In the genomic region with DNA sequence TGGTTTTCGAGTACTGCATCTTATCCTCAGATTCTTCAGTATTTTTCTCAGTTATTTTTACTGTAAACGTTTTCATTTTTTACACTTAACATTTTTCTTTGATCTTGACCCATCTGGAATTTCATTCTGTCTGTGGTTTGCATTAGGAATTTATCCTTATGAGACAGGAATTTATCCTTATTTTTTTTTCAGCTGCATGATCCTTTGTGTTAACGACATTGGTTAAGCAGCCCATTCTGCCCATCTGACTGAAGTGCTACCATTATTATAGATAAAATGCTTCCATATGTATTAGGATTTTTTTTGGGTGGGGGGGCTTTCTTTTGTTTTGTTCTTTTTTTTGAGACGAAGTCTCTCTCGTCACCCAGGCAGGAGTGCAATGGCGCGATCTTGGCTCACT, we compare ENCODE assay signal across 25 cellular contexts. TPM values are rescaled to one million over a fixed set of nuclear protein-coding genes. Genes with fewer than 3 reads are reported as not detected.
DNase-seq lines count a peak whose midpoint lies in the region; ATAC-seq, FAIRE-seq and TF ChIP-seq lines count a peak whose summit lies in the region.
"Had no signal": no experiment of that assay in that cellular context is flagged by ENCODE, and none has a peak within 500 bp of the region (broad histone marks: within the 10 kb centered on the region; RNA-seq: fewer than 3 reads in every experiment).

No MANE protein-coding gene starts in this region.

- H3K4me3 ChIP-seq in astrocyte (ENCODE audit: insufficient read depth, low read depth, low read length): no peak overlapping the region
- H3K4me3 ChIP-seq: adrenal gland, K562, thoracic aorta had no signal

- H3K9me3 ChIP-seq in astrocyte (ENCODE audit: insufficient read depth, low read depth, low read length): no peaks in the 10 kb centered on the region
- H3K9me3 ChIP-seq: adrenal gland, thoracic aorta had no signal

- ATAC-seq in GM18867 (IDR thresholded peaks at IDR 0.05; ENCODE audit: unreplicated experiment) (no peak), esophagus mucosa (no peak), GM21381 (IDR thresholded peaks at IDR 0.05; ENCODE audit: unreplicated experiment) (no peak)
- ATAC-seq: activated CD4-positive, CD25-positive, alpha-beta regulatory T cell treated with anti-CD3 and anti-CD28 coated beads, Interleukin-2, amount 50 U/mL, for 24 hours; activated CD8-positive, alpha-beta memory T cell treated with anti-CD3 and anti-CD28 coated beads, Interleukin-2, amount 10 ng/mL, durations not matched to agents 7 days and 5 days; CD8-positive, alpha-beta T cell; effector memory CD8-positive, alpha-beta T cell; HCT116; K562; stimulated activated effector memory CD8-positive, alpha-beta T cell treated with anti-CD3 and anti-CD28 coated beads, Interleukin-12 subunit alpha, Interleukin-12 subunit beta, amount 100 ng/mL, for 72 hours had no signal

- no peaks in the 10 kb centered on the region for H3K9me3 Mint-ChIP-seq in astrocyte (ENCODE audit: unreplicated experiment)
- H3K9me3 Mint-ChIP-seq: CD8-positive, alpha-beta T cell; effector memory CD8-positive, alpha-beta T cell; stimulated activated effector memory CD8-positive, alpha-beta T cell treated with anti-CD3 and anti-CD28 coated beads, Interleukin-12 subunit alpha, Interleukin-12 subunit beta, amount 100 ng/mL, for 72 hours had no signal

- H3K79me2 ChIP-seq in astrocyte (ENCODE audit: insufficient read depth, low read length): no peaks in the 10 kb centered on the region

- H3K4me2 ChIP-seq in astrocyte (ENCODE audit: low read length): peak overlapping the region; percentile 39

- no peaks in the 10 kb centered on the region for H3K27me3 Mint-ChIP-seq in astrocyte (ENCODE audit: low read depth, unreplicated experiment)
- H3K27me3 Mint-ChIP-seq: activated CD8-positive, alpha-beta memory T cell treated with anti-CD3 and anti-CD28 coated beads, Interleukin-2, amount 10 ng/mL, durations not matched to agents 7 days and 5 days; effector memory CD8-positive, alpha-beta T cell had no signal

- H3K4me1 ChIP-seq in astrocyte (ENCODE audit: insufficient read depth, low read length): peaks cover 19% of the 10 kb centered on the region

- DNase-seq in A172 (ENCODE audit: low spot score) (peak; percentile 19), GM04504 (ENCODE audit: low read depth) (peak; percentile 23), astrocyte (ENCODE audit: low read depth) (peak; percentile 85), foreskin melanocyte (peak; percentile 52), germinal center (ENCODE audit: low spot score) (no peak)
- DNase-seq: 8988T; activated CD8-positive, alpha-beta memory T cell treated with anti-CD3 and anti-CD28 coated beads, Interleukin-2, amount 10 ng/mL, durations not matched to agents 7 days and 5 days; adrenal gland; CD8-positive, alpha-beta T cell; DMS79 treated with DMSO at 0.1 percent for 48 hours; effector memory CD8-positive, alpha-beta T cell; NCI-H1092; NCI-H2107; NCI-H524 treated with DMSO at 0.1 percent for 48 hours; Right ventricle myocardium superior had no signal

- no peak overlapping the region for H3K27ac Mint-ChIP-seq in astrocyte (ENCODE audit: unreplicated experiment)
- H3K27ac Mint-ChIP-seq: activated CD8-positive, alpha-beta memory T cell treated with anti-CD3 and anti-CD28 coated beads, Interleukin-2, amount 10 ng/mL, durations not matched to agents 7 days and 5 days; CD8-positive, alpha-beta T cell; effector memory CD8-positive, alpha-beta T cell; stimulated activated effector memory CD8-positive, alpha-beta T cell treated with anti-CD3 and anti-CD28 coated beads, Interleukin-12 subunit alpha, Interleukin-12 subunit beta, amount 100 ng/mL, for 72 hours had no signal

- no peak overlapping the region for H2AFZ ChIP-seq in astrocyte (ENCODE audit: low read depth, low read length)

- H4K20me1 ChIP-seq in astrocyte (ENCODE audit: insufficient read depth, low read length): peaks cover 4% of the 10 kb centered on the region

- H3K4me3 Mint-ChIP-seq in astrocyte (ENCODE audit: unreplicated experiment): no peak overlapping the region
- H3K4me3 Mint-ChIP-seq: activated CD8-positive, alpha-beta memory T cell treated with anti-CD3 and anti-CD28 coated beads, Interleukin-2, amount 10 ng/mL, durations not matched to agents 7 days and 5 days; CD8-positive, alpha-beta T cell; effector memory CD8-positive, alpha-beta T cell; stimulated activated effector memory CD8-positive, alpha-beta T cell treated with anti-CD3 and anti-CD28 coated beads, Interleukin-12 subunit alpha, Interleukin-12 subunit beta, amount 100 ng/mL, for 72 hours had no signal

- H3K36me3 ChIP-seq in astrocyte (ENCODE audit: insufficient read depth, low read length): no peaks in the 10 kb centered on the region
- H3K36me3 ChIP-seq: adrenal gland, thoracic aorta had no signal

- no peak for TF ChIP-seq CTCF in astrocyte (IDR thresholded peaks at IDR 0.05; ENCODE audit: insufficient read depth, low read depth, low read length)

- H3K27me3 ChIP-seq in astrocyte (ENCODE audit: insufficient read depth, low read length): no peaks in the 10 kb centered on the region
- H3K27me3 ChIP-seq: adrenal gland had no signal

- FAIRE-seq in astrocyte (lab: Jason Lieb, UNC): no peak
- FAIRE-seq: K562 had no signal

- peaks cover 2% of the 10 kb centered on the region for H3K36me3 Mint-ChIP-seq in astrocyte (ENCODE audit: low read depth, unreplicated experiment)
- H3K36me3 Mint-ChIP-seq: activated CD8-positive, alpha-beta memory T cell treated with anti-CD3 and anti-CD28 coated beads, Interleukin-2, amount 10 ng/mL, durations not matched to agents 7 days and 5 days; stimulated activated effector memory CD8-positive, alpha-beta T cell treated with anti-CD3 and anti-CD28 coated beads, Interleukin-12 subunit alpha, Interleukin-12 subunit beta, amount 100 ng/mL, for 72 hours had no signal

- H3K27ac ChIP-seq in astrocyte (ENCODE audit: low read depth, low read length): peak overlapping the region; percentile 59
- H3K27ac ChIP-seq: adrenal gland, thoracic aorta had no signal

- H3K9ac ChIP-seq in astrocyte (ENCODE audit: low read length): no peak overlapping the region

- peaks cover 6% of the 10 kb centered on the region for H3K4me1 Mint-ChIP-seq in astrocyte (ENCODE audit: low read depth, unreplicated experiment)
- H3K4me1 Mint-ChIP-seq: activated CD8-positive, alpha-beta memory T cell treated with anti-CD3 and anti-CD28 coated beads, Interleukin-2, amount 10 ng/mL, durations not matched to agents 7 days and 5 days; stimulated activated effector memory CD8-positive, alpha-beta T cell treated with anti-CD3 and anti-CD28 coated beads, Interleukin-12 subunit alpha, Interleukin-12 subunit beta, amount 100 ng/mL, for 72 hours had no signal

RNA-seq across cellular contexts. Expression of gene SNX29, which starts 41.0 kb away (rescaled TPM):
- total RNA-seq in A172 (2014; rRNA removed; shearing (Covaris generic)): 5.9 and 8.0 TPM in 2 replicates
- total RNA-seq in astrocyte (11.3 and 14.8 TPM in 2 replicates), esophagus mucosa (16.6 TPM)

RNA-seq across cellular contexts. Expression of gene TNFRSF17, which starts 52.6 kb away (rescaled TPM):
- total RNA-seq in A172 (2014; rRNA removed; shearing (Covaris generic)): not detected in 2 replicates
- not detected in 2 replicates for total RNA-seq in astrocyte
- 0.24 TPM for total RNA-seq in esophagus mucosa
- total RNA-seq: activated CD8-positive, alpha-beta memory T cell treated with anti-CD3 and anti-CD28 coated beads, Interleukin-2, amount 10 ng/mL, durations not matched to agents 7 days and 5 days; adrenal gland; CD8-positive, alpha-beta T cell; K562; renal cortical epithelial cell; Right ventricle myocardium superior; T-helper 2 cell treated with Interferon-gamma antibody and Interleukin-4, amounts not matched to agents 100 ng/mL and 5 ng/mL, for 36 hours; thoracic aorta had no signal
